In the genomic region with DNA sequence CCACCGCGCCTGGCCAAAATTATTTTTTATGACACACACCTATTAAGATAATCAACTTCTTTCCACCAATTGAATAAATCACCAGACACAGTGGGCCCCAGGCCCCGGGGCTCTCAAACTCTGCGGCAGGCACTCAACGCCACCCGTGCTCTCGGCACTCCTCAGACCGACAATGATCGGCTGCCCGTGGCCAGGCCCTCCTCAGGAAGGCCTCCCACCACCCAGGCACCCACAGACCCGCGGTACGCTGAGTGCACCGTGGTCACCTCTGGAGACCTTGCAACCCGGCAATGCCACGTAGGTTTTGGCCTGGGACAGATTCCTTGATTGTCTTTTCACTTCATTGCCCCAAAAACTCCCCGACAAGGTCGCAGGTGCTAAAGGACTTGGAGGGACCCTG, we compare ENCODE assay signal across 1 cellular context.
TF ChIP-seq lines count a peak whose summit lies in the region.

No MANE protein-coding gene starts in this region.

TF ChIP-seq in IMR-90, 13 proteins besides CTCF, POLR2A, EP300 and RAD21 (continued from another document):
- TF ChIP-seq, protein P1, sequence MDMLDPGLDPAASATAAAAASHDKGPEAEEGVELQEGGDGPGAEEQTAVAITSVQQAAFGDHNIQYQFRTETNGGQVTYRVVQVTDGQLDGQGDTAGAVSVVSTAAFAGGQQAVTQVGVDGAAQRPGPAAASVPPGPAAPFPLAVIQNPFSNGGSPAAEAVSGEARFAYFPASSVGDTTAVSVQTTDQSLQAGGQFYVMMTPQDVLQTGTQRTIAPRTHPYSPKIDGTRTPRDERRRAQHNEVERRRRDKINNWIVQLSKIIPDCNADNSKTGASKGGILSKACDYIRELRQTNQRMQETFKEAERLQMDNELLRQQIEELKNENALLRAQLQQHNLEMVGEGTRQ (IDR thresholded peaks at IDR 0.05; ENCODE audit: low read depth, low read length), result no peak
- TF ChIP-seq SMC3 (IDR thresholded peaks at IDR 0.05; ENCODE audit: low read depth, low read length) (no peak), RCOR1 (IDR thresholded peaks at IDR 0.05; ENCODE audit: insufficient replicate concordance, low read length) (no peak), CHD1 (IDR thresholded peaks at IDR 0.05; ENCODE audit: low read depth, low read length) (no peak), MXI1 (IDR thresholded peaks at IDR 0.05; ENCODE audit: borderline replicate concordance, low read depth, low read length) (no peak), RFX5 (IDR thresholded peaks at IDR 0.05; ENCODE audit: low read depth, low read length) (no peak), CEBPB (IDR thresholded peaks at IDR 0.05; ENCODE audit: low read depth, low read length) (no peak), MAFK (IDR thresholded peaks at IDR 0.05; ENCODE audit: low read depth, low read length) (no peak)
